Comparison of ENCODE assay signal across 8 cellular contexts in genomic region chr22:26483043-26483438, GRCh38. TPM values are rescaled to one million over a fixed set of nuclear protein-coding genes. Genes with fewer than 3 reads are reported as not detected.
DNase-seq lines count a peak whose midpoint lies in the region; ATAC-seq and TF ChIP-seq lines count a peak whose summit lies in the region.

No MANE protein-coding gene starts in this region.

- no peaks in the 10 kb centered on the region for H3F3A ChIP-seq in neural cell (ENCODE audit: insufficient read depth, low read length, poor library complexity, severe bottlenecking)

- POLR2A ChIA-PET in CD4-positive, alpha-beta T cell (lab: Charles Lee): interaction anchor here (0.8 to 4.1 kb wide), 24 partner anchors 12 to 1436 kb away, joined by 3 to 71 read pairs (median 5); partner anchors contain the start of genes ASPHD2, MIAT, PITPNB and TFIP11

- H3K27me3 Mint-ChIP-seq in CD4-positive, alpha-beta T cell: no peaks in the 10 kb centered on the region

- H3K9ac ChIP-seq in KMS-11 (peak overlapping the region; percentile 82), neural cell (ENCODE audit: low read length) (peak overlapping the region; percentile 95)

- DNase-seq in CD4-positive, alpha-beta T cell: no peak
- DNase-seq in NCI-H2171 (lab: John Stamatoyannopoulos, UW) (no peak), NCI-H1105 (lab: John Stamatoyannopoulos, UW) (no peak), NK-92 (lab: John Stamatoyannopoulos, UW; ENCODE audit: unreplicated experiment) (no peak)
- DNase-seq in activated CD4-positive, CD25-positive, alpha-beta regulatory T cell (lab: John Stamatoyannopoulos, UW): no peak

- H3K27ac ChIP-seq in CD4-positive, alpha-beta T cell (ENCODE audit: low read depth, low read length): peak overlapping the region; percentile 86
- H3K27ac ChIP-seq in KMS-11 (peak overlapping the region; percentile 80), ectodermal cell (ENCODE audit: insufficient read depth, low read depth, low read length, poor library complexity, severe bottlenecking) (peak overlapping the region; percentile 91), neural cell (ENCODE audit: low read length) (peak overlapping the region; percentile 90)

- TF ChIP-seq RAD21 in neural cell (conservative IDR thresholded peaks at IDR 0.05): no peak

- no peaks in the 10 kb centered on the region for H3K27me3 ChIP-seq in CD4-positive, alpha-beta T cell (ENCODE audit: control insufficient read depth, insufficient read depth, low read length)
- no peaks in the 10 kb centered on the region for H3K27me3 ChIP-seq in KMS-11 (ENCODE audit: insufficient read depth, low read depth)
- H3K27me3 ChIP-seq in ectodermal cell (ENCODE audit: control insufficient read depth, insufficient read depth, low read length, poor library complexity, severe bottlenecking): no peaks in the 10 kb centered on the region
- no peaks in the 10 kb centered on the region for H3K27me3 ChIP-seq in neural cell (ENCODE audit: insufficient read depth, low read depth, low read length)

- H2AFZ ChIP-seq in KMS-11 (ENCODE audit: low read depth) (peak overlapping the region; percentile 61), neural cell (ENCODE audit: low read depth, low read length) (peak overlapping the region; percentile 92)

- H3K4me3 ChIP-seq in KMS-11 (IDR thresholded peaks at IDR 0.05; ENCODE audit: insufficient read depth, low read depth, low read length) (no peak overlapping the region), ectodermal cell (ENCODE audit: insufficient read depth, low read depth, low read length) (peak overlapping the region; percentile 84), neural cell (ENCODE audit: low read length) (peak overlapping the region; percentile 84)

- H3K27ac Mint-ChIP-seq in CD4-positive, alpha-beta T cell: peak overlapping the region; percentile 94

- peaks cover 75% of the 10 kb centered on the region for H3K4me1 Mint-ChIP-seq in CD4-positive, alpha-beta T cell (ENCODE audit: low read depth)

- H3K4me2 ChIP-seq in KMS-11 (peak overlapping the region; percentile 75), neural cell (ENCODE audit: low read length) (peak overlapping the region; percentile 90)

- no peak for ATAC-seq in CD4-positive, alpha-beta T cell (ENCODE audit: poor library complexity)

- H4K20me1 ChIP-seq in KMS-11 (ENCODE audit: insufficient read depth) (no peaks in the 10 kb centered on the region), neural cell (ENCODE audit: insufficient read depth) (no peaks in the 10 kb centered on the region)

- no peak for TF ChIP-seq EP300 in neural cell (conservative IDR thresholded peaks at IDR 0.05; ENCODE audit: poor library complexity, severe bottlenecking)

- CTCF ChIA-PET in CD4-positive, alpha-beta T cell (lab: Charles Lee): interaction anchor here (0.9 to 1.2 kb wide), 2 partner anchors 29 to 191 kb away, joined by 3 to 5 read pairs; partner anchors contain the start of gene TFIP11

- no peaks in the 10 kb centered on the region for H3K9me2 ChIP-seq in neural cell (ENCODE audit: insufficient read depth, low read length)

- H3K9me3 Mint-ChIP-seq in CD4-positive, alpha-beta T cell: no peaks in the 10 kb centered on the region

- peaks cover 46% of the 10 kb centered on the region for H3K36me3 Mint-ChIP-seq in CD4-positive, alpha-beta T cell (ENCODE audit: low read depth)

- no peak for TF ChIP-seq CTCF in CD4-positive, alpha-beta T cell (IDR thresholded peaks at IDR 0.05)
- TF ChIP-seq CTCF in KMS-11 (conservative IDR thresholded peaks at IDR 0.05; ENCODE audit: low read depth, low read length): no peak
- no peak for TF ChIP-seq CTCF in neural cell (IDR thresholded peaks at IDR 0.05; ENCODE audit: poor library complexity, severe bottlenecking)

- H3K79me2 ChIP-seq in KMS-11 (ENCODE audit: insufficient read depth, low read depth) (peaks cover 47% of the 10 kb centered on the region), neural cell (replicated peaks; ENCODE audit: insufficient read depth, low read length) (peaks cover 32% of the 10 kb centered on the region)

- WGBS in ectodermal cell, 2 experiments: 22 to 24% methylated on average over 7 of the region's 7 CpGs

- H3K36me3 ChIP-seq in KMS-11 (ENCODE audit: insufficient read depth) (no peaks in the 10 kb centered on the region), ectodermal cell (ENCODE audit: control insufficient read depth, insufficient read depth, low read length) (peaks cover 10% of the 10 kb centered on the region), neural cell (ENCODE audit: insufficient read depth, low read length) (no peaks in the 10 kb centered on the region)

- no peaks in the 10 kb centered on the region for H3K9me3 ChIP-seq in CD4-positive, alpha-beta T cell (ENCODE audit: control insufficient read depth, low read length)
- H3K9me3 ChIP-seq in ectodermal cell (ENCODE audit: control insufficient read depth, low read length) (no peaks in the 10 kb centered on the region), neural cell (ENCODE audit: low read length) (no peaks in the 10 kb centered on the region)

- intact Hi-C loops in CD4-positive, alpha-beta T cell (cut with DNase I, micrococcal nuclease): loop anchor here (1.0 to 5.0 kb wide), 6 partner anchors 29 to 1434 kb away; partner anchors contain the start of genes TPST2 (in 2 of the 2), ASPHD2 (in 1 of the 2), PITPNB (in 1 of the 2) and TFIP11 (in 1 of the 2)

- H3K4me3 Mint-ChIP-seq in CD4-positive, alpha-beta T cell: peak overlapping the region; percentile 97

- H3K4me1 ChIP-seq in KMS-11 (ENCODE audit: low read depth, poor library complexity, severe bottlenecking): peaks cover 53% of the 10 kb centered on the region
- peaks cover 18% of the 10 kb centered on the region for H3K4me1 ChIP-seq in ectodermal cell (ENCODE audit: control insufficient read depth, insufficient read depth, low read length)

TF ChIP-seq in neural cell, 6 proteins besides CTCF, POLR2A, EP300 and RAD21:
- TF ChIP-seq SMC3 (conservative IDR thresholded peaks at IDR 0.05; ENCODE audit: poor library complexity): no peak
- TF ChIP-seq REST (IDR thresholded peaks at IDR 0.05; ENCODE audit: borderline replicate concordance): no peak
- TF ChIP-seq TAF1 (IDR thresholded peaks at IDR 0.05; ENCODE audit: low read depth): no peak
- no peak for TF ChIP-seq POLR2AphosphoS5 (IDR thresholded peaks at IDR 0.05)
- TF ChIP-seq MXI1 (conservative IDR thresholded peaks at IDR 0.05; ENCODE audit: poor library complexity, severe bottlenecking): no peak
- TF ChIP-seq EZH2 (IDR thresholded peaks at IDR 0.05; ENCODE audit: borderline replicate concordance, insufficient read depth, low read length, poor library complexity, severe bottlenecking): no peak

RNA-seq across cellular contexts. Expression of gene HPS4, which starts 0.5 kb away (rescaled TPM):
- total RNA-seq in CD4-positive, alpha-beta T cell: 10 to 100 TPM; 61.6 to 67.0 TPM
- 47.4 TPM for polyA plus RNA-seq in ectodermal cell (2013, experiment 1 of 4)
- 47.0 TPM for polyA plus RNA-seq in ectodermal cell (2013, experiment 2 of 4)
- polyA plus RNA-seq in ectodermal cell (2013, experiment 3 of 4): 39.0 TPM
- 41.7 TPM for polyA plus RNA-seq in ectodermal cell (2013, experiment 4 of 4)
- polyA plus RNA-seq in neural cell: 51.9 and 54.1 TPM in 2 replicates
- 54.5 and 56.6 TPM in 2 replicates for polyA minus RNA-seq in neural cell

RNA-seq across cellular contexts. Expression of gene SRRD, which starts 0.6 kb away (rescaled TPM):
- total RNA-seq in CD4-positive, alpha-beta T cell: 10 to 100 TPM; 25.8 to 27.2 TPM
- 32.4 TPM for polyA plus RNA-seq in ectodermal cell (2013, experiment 1 of 4)
- polyA plus RNA-seq in ectodermal cell (2013, experiment 2 of 4): 28.9 TPM
- 19.0 TPM for polyA plus RNA-seq in ectodermal cell (2013, experiment 3 of 4)
- 20.8 TPM for polyA plus RNA-seq in ectodermal cell (2013, experiment 4 of 4)
- polyA plus RNA-seq in neural cell: 29.3 and 33.9 TPM in 2 replicates
- polyA minus RNA-seq in neural cell: 36.8 and 39.7 TPM in 2 replicates

RNA-seq across cellular contexts. Expression of gene TFIP11, which starts 29.2 kb away (rescaled TPM):
- 100 to 1,000 TPM; 111 TPM for total RNA-seq in CD4-positive, alpha-beta T cell
- polyA plus RNA-seq in ectodermal cell (2013, experiment 1 of 4): 27.0 TPM
- polyA plus RNA-seq in ectodermal cell (2013, experiment 2 of 4): 32.3 TPM
- 17.7 TPM for polyA plus RNA-seq in ectodermal cell (2013, experiment 3 of 4)
- 24.4 TPM for polyA plus RNA-seq in ectodermal cell (2013, experiment 4 of 4)
- 24.9 and 49.8 TPM in 2 replicates for polyA plus RNA-seq in neural cell
- polyA minus RNA-seq in neural cell: 46.5 and 53.3 TPM in 2 replicates

RNA-seq across cellular contexts. Expression of gene ASPHD2, which starts 54.0 kb away (rescaled TPM):
- total RNA-seq in CD4-positive, alpha-beta T cell: under 1 TPM; 0.70 to 0.85 TPM
- 9.5 TPM for polyA plus RNA-seq in ectodermal cell (2013, experiment 1 of 4)
- 9.7 TPM for polyA plus RNA-seq in ectodermal cell (2013, experiment 2 of 4)
- polyA plus RNA-seq in ectodermal cell (2013, experiment 3 of 4): 7.3 TPM
- 8.1 TPM for polyA plus RNA-seq in ectodermal cell (2013, experiment 4 of 4)
- polyA plus RNA-seq in neural cell: 16.7 and 18.7 TPM in 2 replicates
- 28.1 and 29.0 TPM in 2 replicates for polyA minus RNA-seq in neural cell
